8 cellular contexts compared by ENCODE assay signal in the genomic region with DNA sequence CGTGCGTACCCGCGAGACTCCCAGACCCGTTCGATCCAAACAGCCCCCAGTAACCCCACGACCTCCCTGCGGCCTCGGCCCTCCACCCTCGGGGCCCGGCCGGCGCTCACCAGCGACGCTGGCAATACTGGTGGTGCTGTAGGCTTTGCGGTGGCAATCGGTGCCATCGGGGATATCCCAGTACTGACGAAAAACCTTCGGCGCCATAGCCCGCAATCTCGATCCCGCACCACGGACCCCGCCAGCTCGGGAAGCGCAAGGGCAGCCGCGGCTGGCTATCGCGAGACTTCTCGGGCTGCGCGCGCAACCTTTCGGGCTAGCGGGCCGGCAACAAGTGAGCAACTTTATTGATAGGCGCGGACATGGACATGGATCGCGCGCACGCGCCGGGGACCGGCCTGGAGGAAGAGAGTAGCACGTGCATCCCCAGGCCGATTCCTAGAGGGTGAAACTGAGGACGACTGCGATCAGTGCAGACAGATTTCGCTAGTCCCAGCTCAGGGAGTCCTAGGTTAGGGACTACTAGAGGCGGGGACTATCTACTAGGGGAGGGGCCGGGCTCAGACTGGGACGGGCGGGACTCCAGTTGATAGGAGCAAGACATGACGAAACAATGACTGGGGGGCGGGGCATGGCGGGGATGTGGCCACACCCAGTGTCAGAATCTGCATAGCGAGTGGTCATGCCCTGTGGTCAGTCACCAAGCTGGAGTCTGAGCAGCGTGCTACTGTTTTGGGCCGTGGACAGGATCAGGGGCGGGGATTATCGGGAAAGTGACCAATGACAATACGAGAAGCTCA. TPM values are rescaled to one million over a fixed set of nuclear protein-coding genes. Genes with fewer than 3 reads are reported as not detected.
DNase-seq lines count a peak whose midpoint lies in the region; ATAC-seq and TF ChIP-seq lines count a peak whose summit lies in the region.

TSS of gene NDUFA11 (minus strand) at position 289 of the 800 bp plus-strand sequence. CDS start at position 207, 82 bp downstream.

- peak within 1 kb of the TSS; percentile 97 for H3K27ac Mint-ChIP-seq in activated naive CD4-positive, alpha-beta T cell treated with anti-CD3 and anti-CD28 coated beads, Interleukin-2, amount 50 U/mL, for 24 hours

- intact Hi-C loops in Right ventricle myocardium inferior (cut with DNase I), result loop anchor here (1.0 to 5.0 kb wide), 2 partner anchors 64 to 470 kb away; no protein-coding TSS in a partner anchor
- intact Hi-C loops in ovary (cut with DNase I), result no loop called here
- intact Hi-C loops in tibial artery (cut with DNase I; ENCODE audit: low total_unique reads), result loop anchor here (2.0 kb wide), 1 partner anchor 75 kb away; the partner anchor contains the start of gene RANBP3

- 1% methylated on average over 66 of the region's 66 CpGs for WGBS in ovary, 3 donors

- H3K4me1 ChIP-seq in ovary (ENCODE audit: insufficient read depth) (peaks cover 3% of the 10 kb centered on the region), tibial artery (peaks cover 0 to 33% (median 24%) of the 10 kb centered on the region in 4 donors)

- H3K9me3 ChIP-seq in ovary (no peaks in the 10 kb centered on the region), tibial artery (no peaks in the 10 kb centered on the region)

- no peaks in the 10 kb centered on the region for H3K9me3 Mint-ChIP-seq in activated naive CD4-positive, alpha-beta T cell treated with anti-CD3 and anti-CD28 coated beads, Interleukin-2, amount 50 U/mL, for 24 hours

- H3K4me3 ChIP-seq in ovary, result peak within 1 kb of the TSS; percentile 94
- H3K4me3 ChIP-seq in tibial artery, result peak within 1 kb of the TSS; percentile 72 to 90

- peaks cover 42% of the 10 kb centered on the region for H3K4me1 Mint-ChIP-seq in activated naive CD4-positive, alpha-beta T cell treated with anti-CD3 and anti-CD28 coated beads, Interleukin-2, amount 50 U/mL, for 24 hours

- H3K4me3 Mint-ChIP-seq in activated naive CD4-positive, alpha-beta T cell treated with anti-CD3 and anti-CD28 coated beads, Interleukin-2, amount 50 U/mL, for 24 hours, result peak within 1 kb of the TSS; percentile 98

- no peak for TF ChIP-seq EP300 in ovary (IDR thresholded peaks at IDR 0.05)

- DNase-seq in GM10266 (ENCODE audit: extremely low spot score) (peak; percentile 94), NCI-H1092 treated with DMSO at 0.1 percent for 48 hours (lab: John Stamatoyannopoulos, UW) (peak; percentile 98), Right ventricle myocardium inferior (ENCODE audit: missing footprints) (peak; percentile 98), ovary (peak; percentile 97 to 99 (median 98)), tibial artery (peak; percentile 97 to 100)

- H3K36me3 Mint-ChIP-seq in activated naive CD4-positive, alpha-beta T cell treated with anti-CD3 and anti-CD28 coated beads, Interleukin-2, amount 50 U/mL, for 24 hours, result peaks cover 7% of the 10 kb centered on the region

- no peak for TF ChIP-seq CTCF in GM10266 (IDR thresholded peaks at IDR 0.05; ENCODE audit: control insufficient read depth, insufficient read depth, low read depth, missing control alignments)
- TF ChIP-seq CTCF in ovary (IDR thresholded peaks at IDR 0.05), result peak in 1 of 3 donors; percentile 35
- no peak for TF ChIP-seq CTCF in tibial artery (IDR thresholded peaks at IDR 0.05)

- peak; percentile 84 for TF ChIP-seq POLR2A in ovary (IDR thresholded peaks at IDR 0.05)

- H3K27me3 ChIP-seq in ovary (no peaks in the 10 kb centered on the region), tibial artery (no peaks in the 10 kb centered on the region)

- H3K36me3 ChIP-seq in ovary (no peaks in the 10 kb centered on the region), tibial artery (peaks cover 0 to 12% (median under 1%) of the 10 kb centered on the region in 3 donors)

- ATAC-seq in HG02623 (IDR thresholded peaks at IDR 0.05; ENCODE audit: unreplicated experiment), result peak; percentile 32
- ATAC-seq in SK-N-SH treated with all-trans-retinoic acid at 6 μM for 48 hours, result peak; percentile 79
- ATAC-seq in Right ventricle myocardium inferior, result peak; percentile 83

- peak within 1 kb of the TSS; percentile 71 for H3K27ac ChIP-seq in ovary
- H3K27ac ChIP-seq in tibial artery, result peak within 1 kb of the TSS; percentile 86 to 88

- H3K27me3 Mint-ChIP-seq in activated naive CD4-positive, alpha-beta T cell treated with anti-CD3 and anti-CD28 coated beads, Interleukin-2, amount 50 U/mL, for 24 hours, result no peaks in the 10 kb centered on the region

TF ChIP-seq in SK-N-SH treated with all-trans-retinoic acid at 6 μM for 48 hours, 23 proteins besides CTCF, POLR2A, EP300 and RAD21:
- TF ChIP-seq ZFP3 (CRISPR knock-in tag; IDR thresholded peaks at IDR 0.05) (no peak), TSHZ2 (CRISPR knock-in tag; IDR thresholded peaks at IDR 0.05) (no peak), CREB5 (CRISPR knock-in tag; IDR thresholded peaks at IDR 0.05; ENCODE audit: low read depth) (no peak), BACH2 (CRISPR knock-in tag; IDR thresholded peaks at IDR 0.05; ENCODE audit: borderline replicate concordance) (no peak), TOX (CRISPR knock-in tag; IDR thresholded peaks at IDR 0.05; ENCODE audit: borderline replicate concordance) (no peak), ZNF8 (CRISPR knock-in tag; IDR thresholded peaks at IDR 0.05) (no peak)

RNA-seq across cellular contexts. Expression of gene NDUFA11, which starts in this region (rescaled TPM):
- 571 TPM for total RNA-seq in Right ventricle myocardium inferior
- total RNA-seq in ovary, result 100 to 1,000 TPM; 169 to 352 (median 203) TPM
- polyA plus RNA-seq in ovary, result 100 to 1,000 TPM in 1 of 2 donors, 1 to 10 TPM in 1; 3.9 to 315 TPM

Comparison
In these comparisons a context has a peak if more than half of its experiments do, and no peak if none do; other contexts are left out.
1. Peak in every context shown above with its lines: DNase-seq, ATAC-seq, H3K4me3 ChIP-seq and H3K27ac ChIP-seq.
2. ATAC-seq: peak in every context shown above with its lines; median percentile 83 in Right ventricle myocardium inferior; 79 in SK-N-SH treated with all-trans-retinoic acid at 6 μM for 48 hours; 32 in HG02623.
3. intact Hi-C loops: an anchor here in Right ventricle myocardium inferior (1.0 to 5.0 kb wide) and tibial artery (2.0 kb wide); none called in ovary.